Comparison of ENCODE assay signal across 18 cellular contexts in genomic region chr19:18107235-18108083, GRCh38. TPM values are rescaled to one million over a fixed set of nuclear protein-coding genes. Genes with fewer than 3 reads are reported as not detected.
A peak's percentile ranks its signal among the peaks of the same experiment; 100 is the strongest.
DNase-seq lines count a peak whose midpoint lies in the region; ATAC-seq, FAIRE-seq and TF ChIP-seq lines count a peak whose summit lies in the region.
"Had no signal": no experiment of that assay in that cellular context is flagged by ENCODE, and none has a peak within 500 bp of the region (broad histone marks: within the 10 kb centered on the region; RNA-seq: fewer than 3 reads in every experiment).

No MANE protein-coding gene starts in this region.

- H2AFZ ChIP-seq in GM12878 (ENCODE audit: control insufficient read depth, low read depth, low read length) = no peak overlapping the region

- H3K27ac Mint-ChIP-seq in activated naive CD8-positive, alpha-beta T cell = no peak overlapping the region
- H3K27ac Mint-ChIP-seq in activated naive CD8-positive, alpha-beta T cell treated with anti-CD3 and anti-CD28 coated beads, Interleukin-2, amount 50 U/mL, for 24 hours = no peak overlapping the region
- H3K27ac Mint-ChIP-seq in immature natural killer cell = peak overlapping the region in 1 of 6 donors; percentile 45
- H3K27ac Mint-ChIP-seq: activated CD4-positive, alpha-beta T cell treated with anti-CD3 and anti-CD28 coated beads, Interleukin-2, amount 10 ng/mL, durations not matched to agents 7 days and 5 days had no signal

- TF ChIP-seq EP300 in GM12878 (IDR thresholded peaks at IDR 0.05; ENCODE audit: borderline replicate concordance in 1 of 2, control insufficient read depth in 1 of 2, low read depth in 2 of 2, low read length in 2 of 2) (no peak), upper lobe of left lung (IDR thresholded peaks at IDR 0.05) (no peak)

- H4K20me1 ChIP-seq in GM12878 (ENCODE audit: control insufficient read depth, insufficient read depth) = no peaks in the 10 kb centered on the region

- H3K36me3 ChIP-seq in GM12878 (ENCODE audit: control insufficient read depth in 2 of 2, insufficient read depth in 2 of 2, low read length in 1 of 2) (peaks cover 2 to 4% of the 10 kb centered on the region in 2 experiments; a peak in 3 of 4 replicates), upper lobe of left lung (no peaks in the 10 kb centered on the region)
- H3K36me3 ChIP-seq: brain microvascular endothelial cell, uterus had no signal

- no peak overlapping the region for H3K4me3 ChIP-seq in GM12878
- H3K4me3 ChIP-seq in upper lobe of left lung = no peak overlapping the region
- H3K4me3 ChIP-seq: mucosa of descending colon, psoas muscle, uterus had no signal

- no peak for DNase-seq in activated naive CD8-positive, alpha-beta T cell treated with anti-CD3 and anti-CD28 coated beads, Interleukin-2, amount 50 U/mL, for 24 hours
- peak; percentile 4 for DNase-seq in NCI-H774 (lab: John Stamatoyannopoulos, UW)
- DNase-seq in GM12878 (ENCODE audit: low read depth, low spot score) = no peak
- DNase-seq in upper lobe of left lung = peak in 1 of 2 donors; percentile 83
- DNase-seq in NCI-H1436 treated with DMSO at 0.1 percent for 48 hours (lab: John Stamatoyannopoulos, UW) = no peak
- no peak for DNase-seq in immature natural killer cell
- DNase-seq: activated CD4-positive, alpha-beta T cell treated with anti-CD3 and anti-CD28 coated beads, Interleukin-2, amount 10 ng/mL, durations not matched to agents 7 days and 5 days; brain microvascular endothelial cell; effector CD8-positive, alpha-beta T cell; GDM1; mucosa of descending colon; NCI-H1417; NK-92 treated with Interleukin-12 subunit alpha and Interleukin-12 subunit beta, amount 100 ng/mL, for 24 hours; psoas muscle; uterus had no signal

- SMC1A ChIA-PET in GM12878 (lab: Charles Lee; ENCODE audit: uncharacterized antibody, unreplicated experiment) = interaction anchor here (1.2 to 1.6 kb wide), 2 partner anchors 85 to 98 kb away, joined by 4 read pairs; partner anchors contain the start of gene MPV17L2

- 61% methylated on average over 14 of the region's 14 CpGs for WGBS in GM12878 (ENCODE audit: insufficient coverage, insufficient replicate concordance, low lambda C conversion rate, missing lambda C conversion rate)
- WGBS in upper lobe of left lung, 2 donors = 70 to 75% methylated on average over 14 of the region's 14 CpGs

- no peaks in the 10 kb centered on the region for H3K27me3 ChIP-seq in GM12878 (replicated peaks in 1 of 2; ENCODE audit: control insufficient read depth in 2 of 2, insufficient read depth in 2 of 2, low read length in 1 of 2)
- no peaks in the 10 kb centered on the region for H3K27me3 ChIP-seq in upper lobe of left lung
- H3K27me3 ChIP-seq: brain microvascular endothelial cell had no signal

- POLR2A ChIA-PET in GM12878 (lab: Charles Lee) = interaction anchor here (0.6 to 4.3 kb wide), 3 partner anchors 8 to 45 kb away, joined by 4 to 16 read pairs (median 6); partner anchors contain the start of gene PIK3R2

- intact Hi-C loops in GM12878 (cut with micrococcal nuclease; ENCODE audit: unreplicated experiment) = loop anchor here (2.0 kb wide), 1 partner anchor 101 kb away; no protein-coding TSS in a partner anchor

- peaks cover 18% of the 10 kb centered on the region for H3K4me1 Mint-ChIP-seq in activated naive CD8-positive, alpha-beta T cell (ENCODE audit: low read depth)
- H3K4me1 Mint-ChIP-seq in activated naive CD8-positive, alpha-beta T cell treated with anti-CD3 and anti-CD28 coated beads, Interleukin-2, amount 50 U/mL, for 24 hours = peaks cover 36% of the 10 kb centered on the region
- H3K4me1 Mint-ChIP-seq in immature natural killer cell = peaks cover 25 to 31% of the 10 kb centered on the region in 2 donors

- in situ Hi-C loops in GM12878 (cut with MboI) = no loop called here

- H3K79me2 ChIP-seq in GM12878 (ENCODE audit: control insufficient read depth, insufficient read depth, low read length) = peaks cover 5% of the 10 kb centered on the region

- ATAC-seq in activated naive CD8-positive, alpha-beta T cell treated with anti-CD3 and anti-CD28 coated beads, Interleukin-2, amount 50 U/mL, for 24 hours = no peak
- no peak for ATAC-seq in GM12878
- ATAC-seq in upper lobe of left lung (ENCODE audit: low FRiP score in 2 of 2) = no peak
- ATAC-seq in HG03378 (IDR thresholded peaks at IDR 0.05; ENCODE audit: unreplicated experiment) = no peak
- ATAC-seq: HCT116, mucosa of descending colon, psoas muscle had no signal

- H3K9me3 Mint-ChIP-seq in activated naive CD8-positive, alpha-beta T cell (ENCODE audit: low read depth) = no peaks in the 10 kb centered on the region
- H3K9me3 Mint-ChIP-seq in activated naive CD8-positive, alpha-beta T cell treated with anti-CD3 and anti-CD28 coated beads, Interleukin-2, amount 50 U/mL, for 24 hours = no peaks in the 10 kb centered on the region
- H3K9me3 Mint-ChIP-seq in immature natural killer cell = peaks cover 0 to 2% (median 0%) of the 10 kb centered on the region in 6 donors
- H3K9me3 Mint-ChIP-seq: activated CD4-positive, alpha-beta T cell treated with anti-CD3 and anti-CD28 coated beads, Interleukin-2, amount 10 ng/mL, durations not matched to agents 7 days and 5 days had no signal

- H3K9ac ChIP-seq in GM12878 (ENCODE audit: control insufficient read depth, insufficient read depth, low read length) = no peak overlapping the region

- TF ChIP-seq RAD21 in GM12878 (IDR thresholded peaks at IDR 0.05; ENCODE audit: insufficient read depth, low read depth, low read length) = no peak

- no peaks in the 10 kb centered on the region for H3K9me3 ChIP-seq in GM12878 (replicated peaks; ENCODE audit: control insufficient read depth, insufficient read depth, low read length)
- H3K9me3 ChIP-seq in upper lobe of left lung = no peaks in the 10 kb centered on the region
- H3K9me3 ChIP-seq: mucosa of descending colon, psoas muscle, uterus had no signal

- CTCF ChIA-PET in GM12878 (lab: Yijun Ruan, JAX) = interaction anchor here (0.6 to 4.9 kb wide), 4 partner anchors 9 to 168 kb away, joined by 3 to 23 read pairs (median 3); partner anchors contain the start of genes MAST3 and PIK3R2

- no peak for FAIRE-seq in GM12878 (lab: Jason Lieb, UNC)

- TF ChIP-seq CTCF in GM12878 (IDR thresholded peaks at IDR 0.05 in 2 of 3, conservative IDR thresholded peaks at IDR 0.05 in 1 of 3; ENCODE audit: control insufficient read depth in 2 of 3, extremely low read depth in 1 of 3, insufficient read depth in 1 of 3, low read depth in 3 of 3, low read length in 3 of 3) (no peak), upper lobe of left lung (IDR thresholded peaks at IDR 0.05) (no peak)

- H3K27me3 Mint-ChIP-seq in activated naive CD8-positive, alpha-beta T cell = no peaks in the 10 kb centered on the region
- H3K27me3 Mint-ChIP-seq in activated naive CD8-positive, alpha-beta T cell treated with anti-CD3 and anti-CD28 coated beads, Interleukin-2, amount 50 U/mL, for 24 hours = no peaks in the 10 kb centered on the region
- H3K27me3 Mint-ChIP-seq in immature natural killer cell (ENCODE audit: low read depth in 3 of 3) = peaks cover 2 to 5% (median 3%) of the 10 kb centered on the region in 3 donors
- H3K27me3 Mint-ChIP-seq: activated CD4-positive, alpha-beta T cell treated with anti-CD3 and anti-CD28 coated beads, Interleukin-2, amount 10 ng/mL, durations not matched to agents 7 days and 5 days had no signal

- BruUV-seq in GM12878 (replicated peaks; lab: Mats Ljungman, UMichigan) = no TSS peak

- TF ChIP-seq POLR2A in GM12878 (IDR thresholded peaks at IDR 0.05; ENCODE audit: low read depth, low read length) (no peak), upper lobe of left lung (IDR thresholded peaks at IDR 0.05) (no peak)

- RAD21 ChIA-PET in GM12878 (lab: Charles Lee; ENCODE audit: unreplicated experiment) = interaction anchor here (2.1 kb wide), 1 partner anchor 20 kb away, joined by 7 read pairs; the partner anchor contains the start of gene IL12RB1

- H3K36me3 Mint-ChIP-seq in activated naive CD8-positive, alpha-beta T cell = no peaks in the 10 kb centered on the region
- H3K36me3 Mint-ChIP-seq in activated naive CD8-positive, alpha-beta T cell treated with anti-CD3 and anti-CD28 coated beads, Interleukin-2, amount 50 U/mL, for 24 hours (ENCODE audit: low read depth) = peaks cover 2% of the 10 kb centered on the region
- H3K36me3 Mint-ChIP-seq in immature natural killer cell = no peaks in the 10 kb centered on the region

- peaks cover 52% of the 10 kb centered on the region for H3K4me1 ChIP-seq in GM12878 (ENCODE audit: control insufficient read depth, insufficient read depth, low read length)
- peaks cover 21 to 52% (median 37%) of the 10 kb centered on the region in 4 donors for H3K4me1 ChIP-seq in upper lobe of left lung

- no peak overlapping the region for H3K4me2 ChIP-seq in GM12878 (ENCODE audit: control insufficient read depth, insufficient read depth)

- H3K27ac ChIP-seq in GM12878 (ENCODE audit: control insufficient read depth, insufficient read depth) = no peak overlapping the region; the same call in 1 of the 2 replicates
- H3K27ac ChIP-seq in upper lobe of left lung = peak overlapping the region in 3 of 4 donors; percentile 23 to 51 (median 33)
- H3K27ac ChIP-seq: brain microvascular endothelial cell, psoas muscle, uterus had no signal

- H3K4me3 Mint-ChIP-seq in activated naive CD8-positive, alpha-beta T cell = peak overlapping the region; percentile 38
- no peak overlapping the region for H3K4me3 Mint-ChIP-seq in activated naive CD8-positive, alpha-beta T cell treated with anti-CD3 and anti-CD28 coated beads, Interleukin-2, amount 50 U/mL, for 24 hours
- peak overlapping the region in 2 of 5 donors; percentile 9 to 27 for H3K4me3 Mint-ChIP-seq in immature natural killer cell

RNA-seq across cellular contexts. Expression of gene MAST3, which starts 9.9 kb away (rescaled TPM):
- 26.5 and 29.4 TPM in 2 replicates for total RNA-seq in GM12878 (2013; cell fraction: nucleolus; rRNA removed)
- total RNA-seq in GM12878 (2014; rRNA removed) (6.1 and 6.4 TPM in 2 replicates), GM12878 (2014; rRNA removed; fragmentation: Illumina TruSeq; extraction: Trizol) (2.7 and 3.0 TPM in 2 replicates), GM12878 (2021) (21.5 and 22.2 TPM in 2 replicates), upper lobe of left lung (10 to 100 TPM in 4 of 6 donors, 1 to 10 TPM in 2; 9.3 to 67.1 (median 27.5) TPM)
- polyA plus RNA-seq in GM12878 (2011; ENCODE audit: low read depth) = 4.8 TPM
- polyA plus RNA-seq in GM12878 (2011; rRNA removed) (1.9 and 4.5 TPM in 2 replicates), GM12878 (2014; fragmentation: Illumina TruSeq; extraction: Trizol) (2.8 and 5.3 TPM in 2 replicates), GM12878 (2014; fragmentation: Nextera tagmentation; extraction: Ambion mirVana) (1 to 10 TPM; 3.5 to 8.5 TPM), GM12878 (2014; rRNA removed) (9.7 and 11.8 TPM in 2 replicates), GM12878 (2016; fragmentation: Nextera tagmentation; extraction: Ambion mirVana) (10 to 100 TPM in 1 of 2 experiments, 1 to 10 TPM in 1; 9.7 to 10.5 TPM), immature natural killer cell (10 to 100 TPM in 2 of 3 donors, 1 to 10 TPM in 1; 7.3 to 39.1 (median 12.6) TPM)
- polyA plus RNA-seq in GM12878 (2011; cell fraction: cytosol; rRNA removed) = 5.0 and 5.8 TPM in 2 replicates
- polyA plus RNA-seq in GM12878 (2011; cell fraction: nucleus; rRNA removed) = 22.0 and 27.3 TPM in 2 replicates
- 9.5 and 13.3 TPM in 2 replicates for polyA plus RNA-seq in GM12878 (2012)
- polyA minus RNA-seq in GM12878 (2011; rRNA and poly(A)+ RNA removed) = 6.1 and 10.3 TPM in 2 replicates
- 7.2 and 7.9 TPM in 2 replicates for polyA minus RNA-seq in GM12878 (2011; cell fraction: cytosol; rRNA and poly(A)+ RNA removed)
- polyA minus RNA-seq in GM12878 (2011; cell fraction: nucleus; rRNA and poly(A)+ RNA removed) = 9.4 and 12.9 TPM in 2 replicates

RNA-seq across cellular contexts. Expression of gene IL12RB1, which starts 20.7 kb away (rescaled TPM):
- 13.5 and 19.9 TPM in 2 replicates for total RNA-seq in GM12878 (2013; cell fraction: nucleolus; rRNA removed)
- 26.9 and 28.9 TPM in 2 replicates for total RNA-seq in GM12878 (2014; rRNA removed)
- 15.5 and 16.1 TPM in 2 replicates for total RNA-seq in GM12878 (2014; rRNA removed; fragmentation: Illumina TruSeq; extraction: Trizol)
- 28.1 and 29.9 TPM in 2 replicates for total RNA-seq in GM12878 (2021)
- 6.1 TPM for polyA plus RNA-seq in GM12878 (2011; ENCODE audit: low read depth)
- polyA plus RNA-seq in GM12878 (2011; rRNA removed) = 5.5 and 10.8 TPM in 2 replicates
- 13.2 and 18.7 TPM in 2 replicates for polyA plus RNA-seq in GM12878 (2011; cell fraction: cytosol; rRNA removed)
- 15.2 and 23.5 TPM in 2 replicates for polyA plus RNA-seq in GM12878 (2011; cell fraction: nucleus; rRNA removed)
- 9.4 and 11.8 TPM in 2 replicates for polyA plus RNA-seq in GM12878 (2012)
- polyA plus RNA-seq in GM12878 (2014; fragmentation: Illumina TruSeq; extraction: Trizol) = 6.8 and 14.0 TPM in 2 replicates
- 1 to 10 TPM; 2.8 to 7.1 TPM for polyA plus RNA-seq in GM12878 (2014; fragmentation: Nextera tagmentation; extraction: Ambion mirVana)
- 26.9 and 30.3 TPM in 2 replicates for polyA plus RNA-seq in GM12878 (2014; rRNA removed)
- 10 to 100 TPM; 19.2 to 21.0 TPM for polyA plus RNA-seq in GM12878 (2016; fragmentation: Nextera tagmentation; extraction: Ambion mirVana)
- 7.5 and 15.9 TPM in 2 replicates for polyA minus RNA-seq in GM12878 (2011; rRNA and poly(A)+ RNA removed)
- 4.9 and 6.2 TPM in 2 replicates for polyA minus RNA-seq in GM12878 (2011; cell fraction: cytosol; rRNA and poly(A)+ RNA removed)
- 10.9 and 17.8 TPM in 2 replicates for polyA minus RNA-seq in GM12878 (2011; cell fraction: nucleus; rRNA and poly(A)+ RNA removed)
- 10 to 100 TPM in 1 of 6 donors, 1 to 10 TPM in 5; 2.6 to 13.2 (median 8.6) TPM for total RNA-seq in upper lobe of left lung
- polyA plus RNA-seq in immature natural killer cell = 100 to 1,000 TPM in 1 of 3 donors, 10 to 100 TPM in 2; 62.7 to 105 (median 83.3) TPM

RNA-seq across cellular contexts. Expression of gene PIK3R2, which starts 45.5 kb away (rescaled TPM):
- 11.5 and 13.9 TPM in 2 replicates for total RNA-seq in GM12878 (2013; cell fraction: nucleolus; rRNA removed)
- 6.3 and 8.0 TPM in 2 replicates for total RNA-seq in GM12878 (2014; rRNA removed)
- total RNA-seq in GM12878 (2014; rRNA removed; fragmentation: Illumina TruSeq; extraction: Trizol) = 1.9 and 3.9 TPM in 2 replicates
- total RNA-seq in GM12878 (2021) = 22.6 and 23.3 TPM in 2 replicates
- polyA plus RNA-seq in GM12878 (2011; ENCODE audit: low read depth) = 4.0 TPM
- 2.9 and 6.4 TPM in 2 replicates for polyA plus RNA-seq in GM12878 (2011; rRNA removed)
- polyA plus RNA-seq in GM12878 (2011; cell fraction: cytosol; rRNA removed) = 5.3 and 6.3 TPM in 2 replicates
- polyA plus RNA-seq in GM12878 (2011; cell fraction: nucleus; rRNA removed) = 10.3 and 15.7 TPM in 2 replicates
- polyA plus RNA-seq in GM12878 (2012) = 6.4 and 8.5 TPM in 2 replicates
- 0.73 and 3.4 TPM in 2 replicates for polyA plus RNA-seq in GM12878 (2014; fragmentation: Illumina TruSeq; extraction: Trizol)
- polyA plus RNA-seq in GM12878 (2014; fragmentation: Nextera tagmentation; extraction: Ambion mirVana) = under 1 TPM; 0.26 to 0.75 TPM
- polyA plus RNA-seq in GM12878 (2014; rRNA removed) = 5.2 and 5.8 TPM in 2 replicates
- polyA plus RNA-seq in GM12878 (2016; fragmentation: Nextera tagmentation; extraction: Ambion mirVana) = 1 to 10 TPM; 1.1 TPM
- polyA minus RNA-seq in GM12878 (2011; rRNA and poly(A)+ RNA removed) = 6.4 and 9.5 TPM in 2 replicates
- 2.9 and 8.8 TPM in 2 replicates for polyA minus RNA-seq in GM12878 (2011; cell fraction: cytosol; rRNA and poly(A)+ RNA removed)
- polyA minus RNA-seq in GM12878 (2011; cell fraction: nucleus; rRNA and poly(A)+ RNA removed) = 2.1 and 3.8 TPM in 2 replicates
- total RNA-seq in upper lobe of left lung = 10 to 100 TPM; 11.0 to 65.1 (median 30.3) TPM
- 1 to 10 TPM; 1.7 to 4.7 (median 3.5) TPM for polyA plus RNA-seq in immature natural killer cell
